Comparison of ENCODE assay signal across 8 cellular contexts in the genomic region with DNA sequence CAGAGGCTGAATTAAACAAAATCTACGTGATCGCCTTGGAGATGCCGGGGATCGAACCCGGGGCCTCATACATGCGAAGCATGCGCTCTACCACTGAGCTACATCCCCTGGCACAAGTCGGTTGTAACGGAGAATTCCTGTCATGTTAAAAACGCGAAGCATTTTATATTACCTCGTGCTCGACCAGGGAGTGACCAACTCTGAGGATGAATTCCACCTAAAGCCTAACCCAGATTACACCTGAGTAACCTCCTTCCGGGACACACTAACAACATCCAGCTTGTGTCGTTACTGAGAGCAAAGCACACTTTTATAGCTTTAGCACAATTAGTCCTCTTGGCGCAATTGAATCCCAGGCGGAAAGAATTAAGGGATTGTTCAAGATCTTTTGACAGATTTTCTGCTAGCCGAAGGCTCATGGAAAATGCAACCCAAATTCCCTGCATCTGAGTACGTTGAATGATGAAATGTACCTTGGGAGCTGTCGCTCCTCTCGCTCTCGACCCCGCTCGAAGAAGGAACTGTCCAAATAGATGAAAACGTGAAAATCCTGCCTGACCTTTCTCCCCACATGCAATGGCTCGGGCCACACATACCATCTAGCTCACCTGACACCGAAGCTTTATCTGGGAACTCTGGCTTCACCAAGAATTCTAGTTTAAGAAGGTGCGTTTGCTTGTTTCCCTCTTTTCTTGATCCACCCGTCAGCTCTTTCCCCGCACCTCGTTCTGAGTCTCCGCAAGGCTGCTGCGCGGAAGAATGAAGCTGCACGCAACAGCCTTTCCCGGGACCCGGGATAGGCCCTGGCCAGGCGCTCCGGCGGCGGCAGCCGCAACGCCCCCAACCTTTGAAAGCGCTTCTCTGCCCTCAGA.
DNase-seq lines count a peak whose midpoint lies in the region; ATAC-seq and TF ChIP-seq lines count a peak whose summit lies in the region.

No MANE protein-coding gene starts in this region.

- in situ Hi-C loops in astrocyte of the spinal cord (cut with HindIII; ENCODE audit: low sequenced_read_pairs), result no loop called here

- H3K36me3 Mint-ChIP-seq in stimulated activated memory B cell treated with anti-CD40 and anti-IgM and Interleukin-4, amounts not matched to agents 10 μg/mL and 1 μg/mL and 100 μg/mL, for 72 hours, result no peaks in the 10 kb centered on the region

- H3K27me3 ChIP-seq in liver (ENCODE audit: control insufficient read depth in 4 of 4, insufficient read depth in 4 of 4, low read length in 3 of 4), result peaks cover 0 to 12% (median 2%) of the 10 kb centered on the region in 4 donors

- peak overlapping the region; percentile 54 for H3K4me3 ChIP-seq in astrocyte of the spinal cord (ENCODE audit: low read depth, low read length)
- no peak overlapping the region for H3K4me3 ChIP-seq in liver (ENCODE audit: low read depth in 1 of 3, low read length in 3 of 3)

- peak; percentile 56 for DNase-seq in COR-L47 (lab: John Stamatoyannopoulos, UW)
- peak; percentile 79 for DNase-seq in HS-5 (ENCODE audit: low read depth)
- DNase-seq in RPMI7951 (ENCODE audit: low read depth), result peak; percentile 56
- peak; percentile 71 for DNase-seq in astrocyte of the spinal cord (ENCODE audit: low read depth, low spot score)
- no peak for DNase-seq in NCI-H345 treated with DMSO at 0.1 percent for 48 hours (lab: John Stamatoyannopoulos, UW; ENCODE audit: unreplicated experiment)

- H3K27ac ChIP-seq in liver (ENCODE audit: low read depth in 1 of 2, low read length in 2 of 2), result no peak overlapping the region

- no peak overlapping the region for H3K9ac ChIP-seq in liver (ENCODE audit: low read depth in 1 of 2, low read length in 2 of 2)

- peak overlapping the region; percentile 38 for H3K4me3 Mint-ChIP-seq in stimulated activated memory B cell treated with anti-CD40 and anti-IgM and Interleukin-4, amounts not matched to agents 10 μg/mL and 1 μg/mL and 100 μg/mL, for 72 hours

- no peaks in the 10 kb centered on the region for H3K36me3 ChIP-seq in liver (ENCODE audit: control insufficient read depth in 4 of 4, insufficient read depth in 3 of 4, low read depth in 1 of 4, low read length in 3 of 4)

- WGBS in liver, result 4% methylated on average over 44 of the region's 44 CpGs

- H3K4me1 Mint-ChIP-seq in stimulated activated memory B cell treated with anti-CD40 and anti-IgM and Interleukin-4, amounts not matched to agents 10 μg/mL and 1 μg/mL and 100 μg/mL, for 72 hours, result peaks cover 6% of the 10 kb centered on the region

- no peak for ATAC-seq in stimulated activated memory B cell treated with anti-CD40 and anti-IgM and Interleukin-4, amounts not matched to agents 10 μg/mL and 1 μg/mL and 100 μg/mL, for 72 hours
- ATAC-seq in GM18868 (IDR thresholded peaks at IDR 0.05; ENCODE audit: unreplicated experiment), result no peak

- H3K27ac Mint-ChIP-seq in stimulated activated memory B cell treated with anti-CD40 and anti-IgM and Interleukin-4, amounts not matched to agents 10 μg/mL and 1 μg/mL and 100 μg/mL, for 72 hours, result no peak overlapping the region

- no peak for TF ChIP-seq CTCF in astrocyte of the spinal cord (IDR thresholded peaks at IDR 0.05; ENCODE audit: low read depth, low read length)
- no peak for TF ChIP-seq CTCF in liver (IDR thresholded peaks at IDR 0.05; ENCODE audit: low read depth, low read length, missing input control)

- peaks cover 0 to 4% (median 0%) of the 10 kb centered on the region in 4 donors for H3K9me3 ChIP-seq in liver (ENCODE audit: control insufficient read depth in 4 of 4, low read length in 3 of 4)

- no peak for TF ChIP-seq RAD21 in liver (IDR thresholded peaks at IDR 0.05)

- H3K9me3 Mint-ChIP-seq in stimulated activated memory B cell treated with anti-CD40 and anti-IgM and Interleukin-4, amounts not matched to agents 10 μg/mL and 1 μg/mL and 100 μg/mL, for 72 hours, result no peaks in the 10 kb centered on the region

- H3K4me1 ChIP-seq in liver (ENCODE audit: control insufficient read depth in 4 of 4, insufficient read depth in 4 of 4, low read length in 3 of 4), result peaks cover 0 to 8% (median under 1%) of the 10 kb centered on the region in 4 donors

- H3K27me3 Mint-ChIP-seq in stimulated activated memory B cell treated with anti-CD40 and anti-IgM and Interleukin-4, amounts not matched to agents 10 μg/mL and 1 μg/mL and 100 μg/mL, for 72 hours, result peaks cover 68% of the 10 kb centered on the region

TF ChIP-seq in liver, 16 proteins besides CTCF, POLR2A, EP300 and RAD21:
- TF ChIP-seq, protein P1, sequence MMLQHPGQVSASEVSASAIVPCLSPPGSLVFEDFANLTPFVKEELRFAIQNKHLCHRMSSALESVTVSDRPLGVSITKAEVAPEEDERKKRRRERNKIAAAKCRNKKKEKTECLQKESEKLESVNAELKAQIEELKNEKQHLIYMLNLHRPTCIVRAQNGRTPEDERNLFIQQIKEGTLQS (IDR thresholded peaks at IDR 0.05), result peak; percentile 81
- TF ChIP-seq TAF1 (conservative IDR thresholded peaks at IDR 0.05), result no peak
